In genomic region chr17:79045830-79046500, GRCh38 we compare ENCODE assay signal across 8 cellular contexts. TPM values are rescaled to one million over a fixed set of nuclear protein-coding genes. Genes with fewer than 3 reads are reported as not detected.
DNase-seq lines count a peak whose midpoint lies in the region; ATAC-seq and TF ChIP-seq lines count a peak whose summit lies in the region.

No MANE protein-coding gene starts in this region.

- H3K9me3 ChIP-seq in PC-9 (ENCODE audit: insufficient read depth, low read depth) = no peaks in the 10 kb centered on the region
- H3K9me3 ChIP-seq in neuronal stem cell (replicated peaks in 1 of 2; ENCODE audit: control insufficient read depth in 2 of 2, insufficient read depth in 1 of 2, low read depth in 1 of 2, low read length in 2 of 2) = peaks cover 0 to 13% of the 10 kb centered on the region in 2 donors
- no peaks in the 10 kb centered on the region for H3K9me3 ChIP-seq in thoracic aorta

- H3F3A ChIP-seq in PC-9 (ENCODE audit: insufficient read depth, low read depth) = peaks cover 9% of the 10 kb centered on the region

- no peak overlapping the region for H3K27ac Mint-ChIP-seq in activated T-helper 1 cell treated with anti-CD3 and anti-CD28 coated beads, Interleukin-12 subunit alpha, Interleukin-12 subunit beta, Interleukin-2, Interleukin-4 antibody, amounts not matched to agents 30 ng/mL and 10 ng/mL and 1 ng/mL, durations not matched to agents 14 hours and 24 hours and 36 hours

- intact Hi-C loops in PC-9 (cut with micrococcal nuclease; ENCODE audit: unreplicated experiment) = loop anchor here (1.0 kb wide), 3 partner anchors 36 to 347 kb away; no protein-coding TSS in a partner anchor
- intact Hi-C loops in activated T-helper 1 cell treated with anti-CD3 and anti-CD28 coated beads, Interleukin-12 subunit alpha, Interleukin-12 subunit beta, Interleukin-2, Interleukin-4 antibody, amounts not matched to agents 30 ng/mL and 10 ng/mL and 1 ng/mL, durations not matched to agents 14 hours and 24 hours and 36 hours (cut with micrococcal nuclease) = loop anchor here (1.0 to 5.0 kb wide), 3 partner anchors 39 to 661 kb away; no protein-coding TSS in a partner anchor

- no peaks in the 10 kb centered on the region for H3K27me3 ChIP-seq in PC-9 (ENCODE audit: insufficient read depth, low read depth)
- H3K27me3 ChIP-seq in neuronal stem cell (ENCODE audit: control insufficient read depth in 3 of 3, insufficient read depth in 3 of 3, low read depth in 1 of 3, low read length in 3 of 3) = peaks cover 0 to 25% (median 2%) of the 10 kb centered on the region in 3 experiments
- H3K27me3 ChIP-seq in thoracic aorta (replicated peaks; ENCODE audit: insufficient read depth) = no peaks in the 10 kb centered on the region

- ATAC-seq in thoracic aorta (ENCODE audit: insufficient number of reproducible peaks, low FRiP score, low read depth) (peak; percentile 49), GM18861 (IDR thresholded peaks at IDR 0.05; ENCODE audit: unreplicated experiment) (no peak)

- no peak overlapping the region for H3K4ac ChIP-seq in neuronal stem cell (ENCODE audit: low read length)

- no peaks in the 10 kb centered on the region for H3K27me3 Mint-ChIP-seq in activated T-helper 1 cell treated with anti-CD3 and anti-CD28 coated beads, Interleukin-12 subunit alpha, Interleukin-12 subunit beta, Interleukin-2, Interleukin-4 antibody, amounts not matched to agents 30 ng/mL and 10 ng/mL and 1 ng/mL, durations not matched to agents 14 hours and 24 hours and 36 hours (ENCODE audit: insufficient read depth)

- peak; percentile 86 for DNase-seq in COLO829 (ENCODE audit: low spot score)
- DNase-seq in HuH-7.5 (ENCODE audit: low spot score) = peak; percentile 76
- DNase-seq in PC-9 = peak in 1 of 2 experiments; percentile 75
- peak; percentile 41 for DNase-seq in activated T-helper 1 cell treated with anti-CD3 and anti-CD28 coated beads, Interleukin-12 subunit alpha, Interleukin-12 subunit beta, Interleukin-2, Interleukin-4 antibody, amounts not matched to agents 30 ng/mL and 10 ng/mL and 1 ng/mL, durations not matched to agents 14 hours and 24 hours and 36 hours (ENCODE audit: low spot score)
- peak; percentile 77 for DNase-seq in fibroblast of pulmonary artery (ENCODE audit: low read depth)
- DNase-seq in neuronal stem cell (ENCODE audit: low spot score) = peak; percentile 58
- DNase-seq in thoracic aorta (ENCODE audit: low spot score) = no peak

- H3K79me2 ChIP-seq in PC-9 (ENCODE audit: low read depth) = no peaks in the 10 kb centered on the region

- peak overlapping the region; percentile 87 for H3K18ac ChIP-seq in neuronal stem cell (ENCODE audit: low read length)

- no peaks in the 10 kb centered on the region for H4K20me1 ChIP-seq in PC-9 (ENCODE audit: insufficient read depth)

- peak overlapping the region; percentile 67 for H3K23ac ChIP-seq in neuronal stem cell (ENCODE audit: low read depth, low read length, poor library complexity)

- no peak overlapping the region for H4K91ac ChIP-seq in neuronal stem cell (ENCODE audit: low read depth, low read length, poor library complexity)

- peaks cover 2% of the 10 kb centered on the region for H3K79me1 ChIP-seq in neuronal stem cell (ENCODE audit: low read depth, low read length)

- no peak overlapping the region for H3K4me3 Mint-ChIP-seq in activated T-helper 1 cell treated with anti-CD3 and anti-CD28 coated beads, Interleukin-12 subunit alpha, Interleukin-12 subunit beta, Interleukin-2, Interleukin-4 antibody, amounts not matched to agents 30 ng/mL and 10 ng/mL and 1 ng/mL, durations not matched to agents 14 hours and 24 hours and 36 hours

- no peak overlapping the region for H3K27ac ChIP-seq in PC-9
- H3K27ac ChIP-seq in neuronal stem cell (replicated peaks; ENCODE audit: low read length) = no peak overlapping the region
- peak overlapping the region; percentile 59 to 61 for H3K27ac ChIP-seq in thoracic aorta

- no peaks in the 10 kb centered on the region for H3K4me1 Mint-ChIP-seq in activated T-helper 1 cell treated with anti-CD3 and anti-CD28 coated beads, Interleukin-12 subunit alpha, Interleukin-12 subunit beta, Interleukin-2, Interleukin-4 antibody, amounts not matched to agents 30 ng/mL and 10 ng/mL and 1 ng/mL, durations not matched to agents 14 hours and 24 hours and 36 hours (ENCODE audit: low read depth)

- H3K9ac ChIP-seq in neuronal stem cell (ENCODE audit: low read depth, low read length, poor library complexity) = peak overlapping the region; percentile 26

- H2BK120ac ChIP-seq in neuronal stem cell (ENCODE audit: low read depth, low read length) = peak overlapping the region; percentile 67

- H2AFZ ChIP-seq in PC-9 = no peak overlapping the region
- peak overlapping the region; percentile 80 for H2AFZ ChIP-seq in neuronal stem cell (ENCODE audit: low read length)

- H3K4me1 ChIP-seq in PC-9 (replicated peaks; ENCODE audit: insufficient read depth) (no peaks in the 10 kb centered on the region), neuronal stem cell (ENCODE audit: control insufficient read depth in 2 of 2, insufficient read depth in 1 of 2, low read depth in 1 of 2, low read length in 2 of 2) (peaks cover 0 to 17% of the 10 kb centered on the region in 2 donors), thoracic aorta (ENCODE audit: control insufficient read depth in 1 of 2, low read depth in 2 of 2) (peaks cover 5 to 61% of the 10 kb centered on the region in 2 donors)

- CTCF ChIA-PET in PC-9 (lab: Charles Lee) = interaction anchor here (0.6 to 1.3 kb wide), 7 partner anchors 22 to 1582 kb away, joined by 3 to 7 read pairs (median 4); partner anchors contain the start of gene CANT1

- POLR2A ChIA-PET in PC-9 (lab: Charles Lee; ENCODE audit: unreplicated experiment) = no interaction called here

- H4K8ac ChIP-seq in neuronal stem cell (ENCODE audit: low read depth, low read length) = no peak overlapping the region

- H3K9me2 ChIP-seq in PC-9 (ENCODE audit: insufficient read depth) = no peaks in the 10 kb centered on the region

- H3K36me3 ChIP-seq in PC-9 (ENCODE audit: low read depth) (no peaks in the 10 kb centered on the region), neuronal stem cell (replicated peaks in 1 of 2; ENCODE audit: control insufficient read depth in 2 of 2, insufficient read depth in 2 of 2, low read length in 2 of 2) (peaks cover 0 to 3% of the 10 kb centered on the region in 2 donors), thoracic aorta (peaks cover 39% of the 10 kb centered on the region)

- no peak overlapping the region for H2AK5ac ChIP-seq in neuronal stem cell (ENCODE audit: low read depth, low read length)

- TF ChIP-seq CTCF in PC-9 (conservative IDR thresholded peaks at IDR 0.05) (peak; percentile 85), fibroblast of pulmonary artery (IDR thresholded peaks at IDR 0.05; ENCODE audit: low read length, missing control alignments) (peak; percentile 89), thoracic aorta (IDR thresholded peaks at IDR 0.05) (peak; percentile 96)

- no peaks in the 10 kb centered on the region for H3K9me3 Mint-ChIP-seq in activated T-helper 1 cell treated with anti-CD3 and anti-CD28 coated beads, Interleukin-12 subunit alpha, Interleukin-12 subunit beta, Interleukin-2, Interleukin-4 antibody, amounts not matched to agents 30 ng/mL and 10 ng/mL and 1 ng/mL, durations not matched to agents 14 hours and 24 hours and 36 hours

- no peak overlapping the region for H2BK12ac ChIP-seq in neuronal stem cell (ENCODE audit: low read length)

- no peaks in the 10 kb centered on the region for H3K36me3 Mint-ChIP-seq in activated T-helper 1 cell treated with anti-CD3 and anti-CD28 coated beads, Interleukin-12 subunit alpha, Interleukin-12 subunit beta, Interleukin-2, Interleukin-4 antibody, amounts not matched to agents 30 ng/mL and 10 ng/mL and 1 ng/mL, durations not matched to agents 14 hours and 24 hours and 36 hours (ENCODE audit: low read depth)

- H3K4me3 ChIP-seq in PC-9 (no peak overlapping the region), fibroblast of pulmonary artery (replicated peaks; ENCODE audit: low read depth, low read length) (no peak overlapping the region), neuronal stem cell (ENCODE audit: low read length in 2 of 2) (no peak overlapping the region), thoracic aorta (no peak overlapping the region)

- no peak overlapping the region for H3K14ac ChIP-seq in neuronal stem cell (ENCODE audit: low read length)

- no peak overlapping the region for H3K4me2 ChIP-seq in PC-9
- no peak overlapping the region for H3K4me2 ChIP-seq in neuronal stem cell (ENCODE audit: insufficient read depth, low read length, poor library complexity, severe bottlenecking)

- WGBS in neuronal stem cell (ENCODE audit: extremely low coverage in 2 of 2, insufficient read length in 2 of 2, insufficient replicate concordance in 1 of 2), 2 donors = no CpG with 5 or more reads among the region's 22 CpGs

- H2BK15ac ChIP-seq in neuronal stem cell (ENCODE audit: low read length) = no peak overlapping the region

- no peak overlapping the region for H2BK5ac ChIP-seq in neuronal stem cell (ENCODE audit: low read length)

- BruUV-seq in PC-9 (replicated peaks; lab: Mats Ljungman, UMichigan) = no TSS peak

RNA-seq across cellular contexts. Expression of gene C1QTNF1, which starts 22.0 kb away (rescaled TPM):
- total RNA-seq in PC-9 (2021) = 3.4 and 3.9 TPM in 2 replicates
- total RNA-seq in activated T-helper 1 cell treated with anti-CD3 and anti-CD28 coated beads, Interleukin-12 subunit alpha, Interleukin-12 subunit beta, Interleukin-2, Interleukin-4 antibody, amounts not matched to agents 30 ng/mL and 10 ng/mL and 1 ng/mL, durations not matched to agents 14 hours and 24 hours and 36 hours = not detected in 2 replicates
- 1.3 TPM for polyA plus RNA-seq in neuronal stem cell (2013, experiment 1 of 2)
- 1.6 TPM for polyA plus RNA-seq in neuronal stem cell (2013, experiment 2 of 2)
- total RNA-seq in thoracic aorta = 100 to 1,000 TPM; 445 to 518 TPM

RNA-seq across cellular contexts. Expression of gene ENGASE, which starts 28.7 kb away (rescaled TPM):
- total RNA-seq in PC-9 (2021) (15.7 and 19.5 TPM in 2 replicates), thoracic aorta (10 to 100 TPM; 50.0 to 75.9 TPM)
- total RNA-seq in activated T-helper 1 cell treated with anti-CD3 and anti-CD28 coated beads, Interleukin-12 subunit alpha, Interleukin-12 subunit beta, Interleukin-2, Interleukin-4 antibody, amounts not matched to agents 30 ng/mL and 10 ng/mL and 1 ng/mL, durations not matched to agents 14 hours and 24 hours and 36 hours = 46.1 and 46.6 TPM in 2 replicates
- 17.4 TPM for polyA plus RNA-seq in neuronal stem cell (2013, experiment 1 of 2)
- 18.1 TPM for polyA plus RNA-seq in neuronal stem cell (2013, experiment 2 of 2)

RNA-seq across cellular contexts. Expression of gene CANT1, which starts 36.4 kb away (rescaled TPM):
- total RNA-seq in PC-9 (2021) = 116 and 183 TPM in 2 replicates
- total RNA-seq in activated T-helper 1 cell treated with anti-CD3 and anti-CD28 coated beads, Interleukin-12 subunit alpha, Interleukin-12 subunit beta, Interleukin-2, Interleukin-4 antibody, amounts not matched to agents 30 ng/mL and 10 ng/mL and 1 ng/mL, durations not matched to agents 14 hours and 24 hours and 36 hours = 54.7 and 57.3 TPM in 2 replicates
- polyA plus RNA-seq in neuronal stem cell (2013, experiment 1 of 2) = 30.7 TPM
- polyA plus RNA-seq in neuronal stem cell (2013, experiment 2 of 2) = 30.5 TPM
- total RNA-seq in thoracic aorta = 10 to 100 TPM; 21.4 to 41.0 TPM

Comparison
In these comparisons a context has a peak if more than half of its experiments do, and no peak if none do; other contexts are left out.
1. H3K27ac ChIP-seq: peak in thoracic aorta (2 of 2); none in PC-9 (single experiment) and neuronal stem cell (single experiment).
2. RNA of gene C1QTNF1, which starts 22.0 kb away (total RNA-seq): 445 to 518 TPM in thoracic aorta; 3.4 to 3.9 TPM in PC-9 and not detected in activated T-helper 1 cell treated with anti-CD3 and anti-CD28 coated beads, Interleukin-12 subunit alpha, Interleukin-12 subunit beta, Interleukin-2, Interleukin-4 antibody, amounts not matched to agents 30 ng/mL and 10 ng/mL and 1 ng/mL, durations not matched to agents 14 hours and 24 hours and 36 hours; every median in the first group is over 10 times any median in the second.
3. Peak in every context shown above with its lines, with median percentiles within 50 percentile points of each other: CTCF ChIP-seq.